ENCODE assay signal across 17 cellular contexts in genomic region chr6:161256390-161256789, GRCh38.
"Had no signal": no experiment of that assay in that cellular context is flagged by ENCODE, and none has a peak within 500 bp of the region (broad histone marks: within the 10 kb centered on the region; RNA-seq: fewer than 3 reads in every experiment).

No MANE protein-coding gene starts in this region.

- H3K27me3 Mint-ChIP-seq: activated CD8-positive, alpha-beta T cell treated with anti-CD3 and anti-CD28 coated beads for 36 hours; activated naive CD8-positive, alpha-beta T cell treated with anti-CD3 and anti-CD28 coated beads, Interleukin-2, amount 10 ng/mL, durations not matched to agents 7 days and 5 days; naive B cell had no signal

- ATAC-seq: activated CD8-positive, alpha-beta T cell treated with anti-CD3 and anti-CD28 coated beads for 36 hours; activated T-cell treated with anti-CD3 and anti-CD28 coated beads, Interleukin-2, amount 50 U/mL, for 72 hours; gastrocnemius medialis; left ventricle myocardium superior; sciatic nerve had no signal

- H3K27me3 ChIP-seq: gastrocnemius medialis, testis, vagina had no signal

- DNase-seq: activated CD4-positive, alpha-beta T cell treated with anti-CD3 and anti-CD28 coated beads for 4 hours; activated CD8-positive, alpha-beta memory T cell treated with anti-CD3 and anti-CD28 coated beads, Interleukin-2, amount 50 U/mL, for 4 hours; activated CD8-positive, alpha-beta T cell treated with anti-CD3 and anti-CD28 coated beads for 36 hours; activated naive CD8-positive, alpha-beta T cell treated with anti-CD3 and anti-CD28 coated beads, Interleukin-2, amount 10 ng/mL, durations not matched to agents 7 days and 5 days; activated T-cell treated with anti-CD3 and anti-CD28 coated beads, Interleukin-2, amount 50 U/mL, for 72 hours; aorta; cortex of kidney; effector memory CD4-positive, alpha-beta T cell; gastrocnemius medialis; left ventricle myocardium superior; naive B cell; stimulated activated CD4-positive, alpha-beta T cell treated with anti-CD3 and anti-CD28 coated beads, Interleukin-12 subunit alpha, Interleukin-12 subunit beta, amount 100 ng/mL, for 4 hours; stimulated activated naive CD4-positive, alpha-beta T cell treated with Interleukin-2 at 50 U/mL for 16 hours; SW 1271; testis had no signal

- H3K27ac ChIP-seq: gastrocnemius medialis, testis, vagina had no signal

- H3K36me3 Mint-ChIP-seq: activated naive CD8-positive, alpha-beta T cell treated with anti-CD3 and anti-CD28 coated beads, Interleukin-2, amount 10 ng/mL, durations not matched to agents 7 days and 5 days had no signal

- H3K9me3 ChIP-seq: gastrocnemius medialis, testis, vagina had no signal

- H3K36me3 ChIP-seq: gastrocnemius medialis, vagina had no signal

- H3K27ac Mint-ChIP-seq: activated CD8-positive, alpha-beta T cell treated with anti-CD3 and anti-CD28 coated beads for 36 hours; activated naive CD8-positive, alpha-beta T cell treated with anti-CD3 and anti-CD28 coated beads, Interleukin-2, amount 10 ng/mL, durations not matched to agents 7 days and 5 days; activated T-cell treated with anti-CD3 and anti-CD28 coated beads, Interleukin-2, amount 50 U/mL, for 72 hours; naive B cell had no signal

- H3K4me1 ChIP-seq: gastrocnemius medialis, testis, vagina had no signal

- H3K4me3 Mint-ChIP-seq: activated CD8-positive, alpha-beta T cell treated with anti-CD3 and anti-CD28 coated beads for 36 hours; activated naive CD8-positive, alpha-beta T cell treated with anti-CD3 and anti-CD28 coated beads, Interleukin-2, amount 10 ng/mL, durations not matched to agents 7 days and 5 days; activated T-cell treated with anti-CD3 and anti-CD28 coated beads, Interleukin-2, amount 50 U/mL, for 72 hours; naive B cell had no signal

- H3K9me3 Mint-ChIP-seq: activated CD8-positive, alpha-beta T cell treated with anti-CD3 and anti-CD28 coated beads for 36 hours; activated naive CD8-positive, alpha-beta T cell treated with anti-CD3 and anti-CD28 coated beads, Interleukin-2, amount 10 ng/mL, durations not matched to agents 7 days and 5 days; activated T-cell treated with anti-CD3 and anti-CD28 coated beads, Interleukin-2, amount 50 U/mL, for 72 hours; naive B cell had no signal

- H3K4me3 ChIP-seq: gastrocnemius medialis, testis, vagina had no signal
